Comparison of ENCODE assay signal across 8 cellular contexts in genomic region chr4:85474818-85475630, GRCh38. TPM values are rescaled to one million over a fixed set of nuclear protein-coding genes. Genes with fewer than 3 reads are reported as not detected.
DNase-seq lines count a peak whose midpoint lies in the region; ATAC-seq lines count a peak whose summit lies in the region.

ARHGAP24 (plus strand) TSS chr4:85475150.

- H3K27ac Mint-ChIP-seq in activated naive CD4-positive, alpha-beta T cell treated with anti-CD3 and anti-CD28 coated beads for 36 hours = no peak within 1 kb of the TSS
- no peak within 1 kb of the TSS for H3K27ac Mint-ChIP-seq in activated naive CD4-positive, alpha-beta T cell treated with anti-CD3 and anti-CD28 coated beads, Interleukin-2, amount 10 ng/mL, durations not matched to agents 7 days and 5 days

- H3K4me1 ChIP-seq in subcutaneous abdominal adipose tissue (ENCODE audit: control insufficient read depth in 5 of 5, insufficient read depth in 5 of 5, low read length in 5 of 5) = peaks cover 1 to 39% (median 31%) of the 10 kb centered on the region in 5 donors

- in situ Hi-C loops in endometrial microvascular endothelial cells (cut with HindIII; ENCODE audit: inconsistent ontology term, low pct_unique_long_range_greater_than_20kb, low sequenced_read_pairs) = no loop called here

- H3K27ac ChIP-seq in subcutaneous abdominal adipose tissue (ENCODE audit: low read depth, low read length) = peak within 1 kb of the TSS; percentile 89

- peak within 1 kb of the TSS; percentile 29 to 87 (median 64) for H3K9ac ChIP-seq in subcutaneous abdominal adipose tissue (ENCODE audit: low read length in 5 of 5)

- ATAC-seq in HG02623 (IDR thresholded peaks at IDR 0.05; ENCODE audit: unreplicated experiment) = peak; percentile 85

- H3K27me3 ChIP-seq in subcutaneous abdominal adipose tissue (ENCODE audit: control insufficient read depth in 5 of 5, insufficient read depth in 4 of 5, low read length in 5 of 5) = no peaks in the 10 kb centered on the region

- H3K4me3 ChIP-seq in subcutaneous abdominal adipose tissue (ENCODE audit: low read depth in 1 of 5, low read length in 5 of 5) = peak within 1 kb of the TSS; percentile 71 to 94 (median 84)

- H3K4me3 Mint-ChIP-seq in activated naive CD4-positive, alpha-beta T cell treated with anti-CD3 and anti-CD28 coated beads for 36 hours = no peak within 1 kb of the TSS
- H3K4me3 Mint-ChIP-seq in activated naive CD4-positive, alpha-beta T cell treated with anti-CD3 and anti-CD28 coated beads, Interleukin-2, amount 10 ng/mL, durations not matched to agents 7 days and 5 days = no peak within 1 kb of the TSS

- no peaks in the 10 kb centered on the region for H3K36me3 Mint-ChIP-seq in activated naive CD4-positive, alpha-beta T cell treated with anti-CD3 and anti-CD28 coated beads for 36 hours (ENCODE audit: low read depth)
- H3K36me3 Mint-ChIP-seq in activated naive CD4-positive, alpha-beta T cell treated with anti-CD3 and anti-CD28 coated beads, Interleukin-2, amount 10 ng/mL, durations not matched to agents 7 days and 5 days = no peaks in the 10 kb centered on the region

- intact Hi-C loops in activated naive CD4-positive, alpha-beta T cell treated with anti-CD3 and anti-CD28 coated beads for 36 hours (cut with micrococcal nuclease) = no loop called here

- H3K27me3 Mint-ChIP-seq in activated naive CD4-positive, alpha-beta T cell treated with anti-CD3 and anti-CD28 coated beads for 36 hours (ENCODE audit: low read depth) = peaks cover 22% of the 10 kb centered on the region
- peaks cover 14% of the 10 kb centered on the region for H3K27me3 Mint-ChIP-seq in activated naive CD4-positive, alpha-beta T cell treated with anti-CD3 and anti-CD28 coated beads, Interleukin-2, amount 10 ng/mL, durations not matched to agents 7 days and 5 days

- DNase-seq in activated naive CD4-positive, alpha-beta T cell treated with anti-CD3 and anti-CD28 coated beads for 36 hours = peak; percentile 30
- DNase-seq in activated naive CD4-positive, alpha-beta T cell treated with anti-CD3 and anti-CD28 coated beads, Interleukin-2, amount 10 ng/mL, durations not matched to agents 7 days and 5 days = no peak
- DNase-seq in NAMALWA (ENCODE audit: low spot score) (peak; percentile 88), SKM-1 (lab: John Stamatoyannopoulos, UW; ENCODE audit: unreplicated experiment) (peak; percentile 75), lung microvascular endothelial cell (ENCODE audit: low read depth in 2 of 2) (peak; percentile 61 to 86)

- CTCF ChIA-PET in activated naive CD4-positive, alpha-beta T cell treated with anti-CD3 and anti-CD28 coated beads for 36 hours (lab: Charles Lee) = no interaction called here
- CTCF ChIA-PET in activated naive CD4-positive, alpha-beta T cell treated with anti-CD3 and anti-CD28 coated beads, Interleukin-2, amount 10 ng/mL, durations not matched to agents 7 days and 5 days (lab: Charles Lee) = no interaction called here

- no peaks in the 10 kb centered on the region for H3K9me3 ChIP-seq in subcutaneous abdominal adipose tissue (ENCODE audit: control insufficient read depth in 5 of 5, low read length in 5 of 5)

- H3K9me3 Mint-ChIP-seq in activated naive CD4-positive, alpha-beta T cell treated with anti-CD3 and anti-CD28 coated beads for 36 hours = no peaks in the 10 kb centered on the region
- H3K9me3 Mint-ChIP-seq in activated naive CD4-positive, alpha-beta T cell treated with anti-CD3 and anti-CD28 coated beads, Interleukin-2, amount 10 ng/mL, durations not matched to agents 7 days and 5 days = no peaks in the 10 kb centered on the region

- no peaks in the 10 kb centered on the region for H3K4me1 Mint-ChIP-seq in activated naive CD4-positive, alpha-beta T cell treated with anti-CD3 and anti-CD28 coated beads for 36 hours (ENCODE audit: low read depth)
- H3K4me1 Mint-ChIP-seq in activated naive CD4-positive, alpha-beta T cell treated with anti-CD3 and anti-CD28 coated beads, Interleukin-2, amount 10 ng/mL, durations not matched to agents 7 days and 5 days = no peaks in the 10 kb centered on the region

- H3K36me3 ChIP-seq in subcutaneous abdominal adipose tissue (ENCODE audit: control insufficient read depth in 5 of 5, insufficient read depth in 5 of 5, low read length in 5 of 5) = no peaks in the 10 kb centered on the region

RNA-seq across cellular contexts. Expression of gene ARHGAP24, which starts in this region (rescaled TPM):
- total RNA-seq in activated naive CD4-positive, alpha-beta T cell treated with anti-CD3 and anti-CD28 coated beads for 36 hours = not detected
- total RNA-seq in endometrial microvascular endothelial cells (ENCODE audit: inconsistent ontology term) (93.0 TPM), lung microvascular endothelial cell (30.6 and 30.7 TPM in 2 replicates)

Comparison
In these comparisons a context has a peak if more than half of its experiments do, and no peak if none do; other contexts are left out.
1. RNA of gene ARHGAP24 (total RNA-seq): 93.0 TPM in endometrial microvascular endothelial cells (single experiment) and 30.6 to 30.7 TPM in lung microvascular endothelial cell; not detected in activated naive CD4-positive, alpha-beta T cell treated with anti-CD3 and anti-CD28 coated beads for 36 hours; every median in the first group is over 10 times any median in the second.
2. Peak in DNase-seq in activated naive CD4-positive, alpha-beta T cell treated with anti-CD3 and anti-CD28 coated beads for 36 hours; RNA of the gene not detected or under 1 TPM.